Comparison of ENCODE assay signal across 13 cellular contexts in genomic region chr3:171095063-171095462, GRCh38.
DNase-seq lines count a peak whose midpoint lies in the region; ATAC-seq, FAIRE-seq and TF ChIP-seq lines count a peak whose summit lies in the region.
"Had no signal": no experiment of that assay in that cellular context is flagged by ENCODE, and none has a peak within 500 bp of the region (broad histone marks: within the 10 kb centered on the region; RNA-seq: fewer than 3 reads in every experiment).

No MANE protein-coding gene starts in this region.

- no peaks in the 10 kb centered on the region for H4K20me1 ChIP-seq in endothelial cell of umbilical vein (replicated peaks; ENCODE audit: control insufficient read depth, extremely low read depth, insufficient read depth, low read length)

- no peaks in the 10 kb centered on the region for H3K27me3 ChIP-seq in endothelial cell of umbilical vein (ENCODE audit: control insufficient read depth in 2 of 2, insufficient read depth in 2 of 2, low read length in 2 of 2)
- H3K27me3 ChIP-seq in CD8-positive, alpha-beta T cell (ENCODE audit: insufficient read depth, low read length): no peaks in the 10 kb centered on the region
- H3K27me3 ChIP-seq: body of pancreas, suprapubic skin had no signal

- DNase-seq in GM19239 (ENCODE audit: insufficient read length, low spot score) (no peak), endothelial cell of umbilical vein (ENCODE audit: low read depth, low spot score) (peak; percentile 23), AG08395 (ENCODE audit: low spot score) (no peak)
- DNase-seq in CD8-positive, alpha-beta T cell: no peak
- DNase-seq in stimulated activated effector memory CD8-positive, alpha-beta T cell treated with anti-CD3 and anti-CD28 coated beads, Interleukin-12 subunit alpha, Interleukin-12 subunit beta, amount 100 ng/mL, for 72 hours (ENCODE audit: low spot score in 2 of 2): no peak
- DNase-seq: activated CD8-positive, alpha-beta memory T cell treated with anti-CD3 and anti-CD28 coated beads, Interleukin-2, amount 50 U/mL, for 48 hours; body of pancreas; kidney; NCI-H748 treated with DMSO at 0.1 percent for 48 hours had no signal

- no peak overlapping the region for H3K27ac ChIP-seq in endothelial cell of umbilical vein (ENCODE audit: insufficient read depth, low read depth, low read length)
- no peak overlapping the region for H3K27ac ChIP-seq in CD8-positive, alpha-beta T cell (ENCODE audit: low read depth, low read length)
- H3K27ac ChIP-seq: body of pancreas, suprapubic skin had no signal

- H3K36me3 Mint-ChIP-seq in CD8-positive, alpha-beta T cell: peaks cover 78% of the 10 kb centered on the region
- peaks cover 54% of the 10 kb centered on the region for H3K36me3 Mint-ChIP-seq in stimulated activated effector memory CD8-positive, alpha-beta T cell treated with anti-CD3 and anti-CD28 coated beads, Interleukin-12 subunit alpha, Interleukin-12 subunit beta, amount 100 ng/mL, for 72 hours

- no peak overlapping the region for H3K4me2 ChIP-seq in endothelial cell of umbilical vein (ENCODE audit: insufficient read depth, low read length)

- no peaks in the 10 kb centered on the region for H3K9me1 ChIP-seq in endothelial cell of umbilical vein (replicated peaks; ENCODE audit: control insufficient read depth, extremely low read depth, insufficient read depth, low read length)

- peaks cover under 1% of the 10 kb centered on the region for H3K4me1 ChIP-seq in endothelial cell of umbilical vein (ENCODE audit: control insufficient read depth, extremely low read depth, insufficient read depth, low read length)
- no peaks in the 10 kb centered on the region for H3K4me1 ChIP-seq in CD8-positive, alpha-beta T cell (ENCODE audit: insufficient read depth, low read length)
- H3K4me1 ChIP-seq: body of pancreas, suprapubic skin had no signal

- H3K9ac ChIP-seq in endothelial cell of umbilical vein (replicated peaks; ENCODE audit: extremely low read depth, insufficient read depth, low read length): no peak overlapping the region

- H3K4me3 Mint-ChIP-seq in CD8-positive, alpha-beta T cell: no peak overlapping the region
- H3K4me3 Mint-ChIP-seq in stimulated activated effector memory CD8-positive, alpha-beta T cell treated with anti-CD3 and anti-CD28 coated beads, Interleukin-12 subunit alpha, Interleukin-12 subunit beta, amount 100 ng/mL, for 72 hours: no peak overlapping the region
- H3K4me3 Mint-ChIP-seq: T-helper 1 cell treated with Interleukin-12 subunit alpha and Interleukin-12 subunit beta and Interleukin-4 antibody, amounts not matched to agents 30 μg/mL and 1 μg/mL, for 36 hours had no signal

- FAIRE-seq in GM19239 (lab: Jason Lieb, UNC): peak; percentile 31
- FAIRE-seq in endothelial cell of umbilical vein (lab: Jason Lieb, UNC): no peak
- FAIRE-seq: kidney had no signal

- CTCF ChIA-PET in endothelial cell of umbilical vein (lab: Charles Lee): interaction anchor here (1.4 kb wide), 1 partner anchor 13 kb away, joined by 3 read pairs; no protein-coding TSS in a partner anchor
- CTCF ChIA-PET in CD8-positive, alpha-beta T cell (lab: Charles Lee): interaction anchor here (0.7 kb wide), 1 partner anchor 11 kb away, joined by 3 read pairs; no protein-coding TSS in a partner anchor

- H3K4me1 Mint-ChIP-seq in CD8-positive, alpha-beta T cell (ENCODE audit: low read depth): no peaks in the 10 kb centered on the region
- H3K4me1 Mint-ChIP-seq in stimulated activated effector memory CD8-positive, alpha-beta T cell treated with anti-CD3 and anti-CD28 coated beads, Interleukin-12 subunit alpha, Interleukin-12 subunit beta, amount 100 ng/mL, for 72 hours: no peaks in the 10 kb centered on the region

- no TSS peak for BruUV-seq in endothelial cell of umbilical vein (replicated peaks; lab: Mats Ljungman, UMichigan)

- POLR2A ChIA-PET in endothelial cell of umbilical vein (lab: Charles Lee): no interaction called here
- POLR2A ChIA-PET in CD8-positive, alpha-beta T cell (lab: Charles Lee): no interaction called here

- H3K4me3 ChIP-seq in endothelial cell of umbilical vein (replicated peaks in 1 of 3; ENCODE audit: insufficient read depth in 1 of 3, low read depth in 1 of 3, low read length in 3 of 3): no peak overlapping the region
- H3K4me3 ChIP-seq in CD8-positive, alpha-beta T cell (ENCODE audit: low read depth, low read length): no peak overlapping the region
- H3K4me3 ChIP-seq: body of pancreas, suprapubic skin had no signal

- H2AFZ ChIP-seq in endothelial cell of umbilical vein (ENCODE audit: low read depth, low read length): no peak overlapping the region

- no peak overlapping the region for H3K27ac Mint-ChIP-seq in CD8-positive, alpha-beta T cell
- no peak overlapping the region for H3K27ac Mint-ChIP-seq in stimulated activated effector memory CD8-positive, alpha-beta T cell treated with anti-CD3 and anti-CD28 coated beads, Interleukin-12 subunit alpha, Interleukin-12 subunit beta, amount 100 ng/mL, for 72 hours
- H3K27ac Mint-ChIP-seq: T-helper 1 cell treated with Interleukin-12 subunit alpha and Interleukin-12 subunit beta and Interleukin-4 antibody, amounts not matched to agents 30 μg/mL and 1 μg/mL, for 36 hours had no signal

- no peaks in the 10 kb centered on the region for H3K9me3 ChIP-seq in endothelial cell of umbilical vein (replicated peaks; ENCODE audit: control insufficient read depth, insufficient read depth, low read length)
- no peaks in the 10 kb centered on the region for H3K9me3 ChIP-seq in CD8-positive, alpha-beta T cell (ENCODE audit: low read length)
- H3K9me3 ChIP-seq: body of pancreas, suprapubic skin had no signal

- H3K79me2 ChIP-seq in endothelial cell of umbilical vein (ENCODE audit: control insufficient read depth, insufficient read depth, low read length): no peaks in the 10 kb centered on the region

- no peak for TF ChIP-seq POLR2A in endothelial cell of umbilical vein (IDR thresholded peaks at IDR 0.05; ENCODE audit: low read depth, low read length)

- intact Hi-C loops in endothelial cell of umbilical vein (cut with micrococcal nuclease): no loop called here
- intact Hi-C loops in CD8-positive, alpha-beta T cell (cut with DNase I, micrococcal nuclease): no loop called here

- H3K27me3 Mint-ChIP-seq in CD8-positive, alpha-beta T cell (ENCODE audit: low read depth): no peaks in the 10 kb centered on the region

- ATAC-seq in GM21786 (IDR thresholded peaks at IDR 0.05; ENCODE audit: unreplicated experiment) (peak; percentile 87), HG03280 (IDR thresholded peaks at IDR 0.05; ENCODE audit: unreplicated experiment) (peak; percentile 83)
- ATAC-seq in CD8-positive, alpha-beta T cell: no peak
- ATAC-seq in stimulated activated effector memory CD8-positive, alpha-beta T cell treated with anti-CD3 and anti-CD28 coated beads, Interleukin-12 subunit alpha, Interleukin-12 subunit beta, amount 100 ng/mL, for 72 hours: no peak
- ATAC-seq: body of pancreas had no signal

- no peaks in the 10 kb centered on the region for H3K9me3 Mint-ChIP-seq in CD8-positive, alpha-beta T cell
- no peaks in the 10 kb centered on the region for H3K9me3 Mint-ChIP-seq in stimulated activated effector memory CD8-positive, alpha-beta T cell treated with anti-CD3 and anti-CD28 coated beads, Interleukin-12 subunit alpha, Interleukin-12 subunit beta, amount 100 ng/mL, for 72 hours
- H3K9me3 Mint-ChIP-seq: T-helper 1 cell treated with Interleukin-12 subunit alpha and Interleukin-12 subunit beta and Interleukin-4 antibody, amounts not matched to agents 30 μg/mL and 1 μg/mL, for 36 hours had no signal

- no peak for TF ChIP-seq CTCF in endothelial cell of umbilical vein (IDR thresholded peaks at IDR 0.05; ENCODE audit: extremely low read depth in 1 of 2, insufficient read depth in 1 of 2, low read depth in 1 of 2, low read length in 2 of 2)
- no peak for TF ChIP-seq CTCF in CD8-positive, alpha-beta T cell (IDR thresholded peaks at IDR 0.05)

- no peaks in the 10 kb centered on the region for H3K36me3 ChIP-seq in endothelial cell of umbilical vein (ENCODE audit: control insufficient read depth in 2 of 2, extremely low read depth in 1 of 2, insufficient read depth in 2 of 2, low read length in 2 of 2)
- peaks cover 28% of the 10 kb centered on the region for H3K36me3 ChIP-seq in CD8-positive, alpha-beta T cell (ENCODE audit: insufficient read depth, low read length)
- H3K36me3 ChIP-seq: suprapubic skin had no signal

- dilution Hi-C loops in endothelial cell of umbilical vein (cut with MboI; ENCODE audit: extremely low pct_ligation_motif_present, low sequenced_read_pairs): no loop called here

TF ChIP-seq in endothelial cell of umbilical vein, 7 proteins besides CTCF, POLR2A, EP300 and RAD21:
- no peak for TF ChIP-seq MAX (IDR thresholded peaks at IDR 0.05; ENCODE audit: insufficient read depth, insufficient read length)
- TF ChIP-seq EZH2 (IDR thresholded peaks at IDR 0.05; ENCODE audit: borderline replicate concordance, low read depth, low read length, severe bottlenecking): no peak
TF ChIP-seq in endothelial cell of umbilical vein: peak in this region for 0.

Comparison
In these comparisons a context has a peak if more than half of its experiments do, and no peak if none do; other contexts are left out.
1. ATAC-seq: peak in GM21786 (single experiment) and HG03280 (single experiment); none in CD8-positive, alpha-beta T cell (single experiment) and stimulated activated effector memory CD8-positive, alpha-beta T cell treated with anti-CD3 and anti-CD28 coated beads, Interleukin-12 subunit alpha, Interleukin-12 subunit beta, amount 100 ng/mL, for 72 hours (single experiment).